Comparison of ENCODE assay signal across 9 cellular contexts in the genomic region with DNA sequence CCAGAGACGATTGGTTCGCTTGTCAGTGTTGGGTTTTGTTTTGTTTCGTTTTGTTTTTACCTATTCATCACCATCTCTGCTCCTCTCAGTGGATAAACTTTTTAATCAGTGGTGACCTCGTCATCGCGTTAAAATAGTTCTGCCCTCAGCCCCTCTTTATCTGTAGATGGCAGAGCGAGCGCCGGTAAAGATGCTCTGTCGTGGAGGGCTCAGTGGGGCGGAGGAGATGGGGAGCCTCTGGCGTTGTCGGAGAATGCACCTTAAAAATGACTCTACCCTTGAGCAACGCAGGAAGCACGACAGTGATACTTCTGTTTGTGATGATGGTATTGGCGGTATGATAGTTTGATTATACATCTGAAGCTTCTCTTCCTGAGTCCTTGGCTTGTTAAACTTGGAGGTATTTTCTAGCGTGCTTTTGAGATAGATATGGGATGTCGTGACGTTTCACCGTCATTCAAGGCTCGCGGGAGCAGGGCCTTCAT. TPM values are rescaled to one million over a fixed set of nuclear protein-coding genes. Genes with fewer than 3 reads are reported as not detected.
DNase-seq lines count a peak whose midpoint lies in the region; ATAC-seq, FAIRE-seq and TF ChIP-seq lines count a peak whose summit lies in the region.
"Had no signal": no experiment of that assay in that cellular context is flagged by ENCODE, and none has a peak within 500 bp of the region (broad histone marks: within the 10 kb centered on the region; RNA-seq: fewer than 3 reads in every experiment).

No MANE protein-coding gene starts in this region.

- FAIRE-seq in HepG2 (lab: Jason Lieb, UNC), result no peak
- FAIRE-seq: colon had no signal

- BruUV-seq in HepG2 (replicated peaks; lab: Mats Ljungman, UMichigan), result no TSS peak

- H3K79me2 ChIP-seq in HepG2 (ENCODE audit: insufficient read depth, low read length), result peaks cover 32% of the 10 kb centered on the region

- H3K27me3 ChIP-seq in HepG2 (ENCODE audit: control insufficient read depth in 1 of 2, insufficient read depth in 2 of 2, low read length in 2 of 2), result no peaks in the 10 kb centered on the region; a peak in 1 of 5 replicates

- H3K4me1 ChIP-seq in HepG2 (ENCODE audit: insufficient read depth, low read length), result peaks cover 33% of the 10 kb centered on the region

- H3K4me2 ChIP-seq in HepG2 (ENCODE audit: low read depth, low read length), result peak overlapping the region; percentile 70

- peak overlapping the region; percentile 45 for H2AFZ ChIP-seq in HepG2 (ENCODE audit: low read length)

- H3K36me3 ChIP-seq in HepG2 (replicated peaks in 1 of 2; ENCODE audit: control insufficient read depth in 1 of 2, insufficient read depth in 2 of 2, low read length in 2 of 2), result no peaks in the 10 kb centered on the region

- TF ChIP-seq EP300 in HepG2 (IDR thresholded peaks at IDR 0.05; ENCODE audit: low read depth in 2 of 2, low read length in 2 of 2) (no peak), HepG2 (CRISPR knock-in tag; IDR thresholded peaks at IDR 0.05; ENCODE audit: borderline replicate concordance) (no peak)

- no peak for TF ChIP-seq RAD21 in HepG2 (CRISPR knock-in tag; IDR thresholded peaks at IDR 0.05)

- no peak for TF ChIP-seq CTCF in VCaP (conservative IDR thresholded peaks at IDR 0.05)
- TF ChIP-seq CTCF in HepG2 (CRISPR knock-in tag; IDR thresholded peaks at IDR 0.05), result no peak

- no peak for TF ChIP-seq POLR2A in HepG2 (IDR thresholded peaks at IDR 0.05; ENCODE audit: insufficient read depth in 1 of 2, low read depth in 2 of 2, low read length in 2 of 2)

- H3K9ac ChIP-seq in HepG2 (ENCODE audit: insufficient read depth, low read depth, low read length), result peak overlapping the region; percentile 62

- peak overlapping the region; percentile 91 for H3K27ac ChIP-seq in VCaP
- peak overlapping the region; percentile 36 for H3K27ac ChIP-seq in HepG2 (ENCODE audit: extremely low read length, insufficient read depth, low read length)

- H3K9me3 ChIP-seq in HepG2 (ENCODE audit: low read length), result no peaks in the 10 kb centered on the region

- CTCF ChIA-PET in HepG2 (lab: Yijun Ruan, JAX; ENCODE audit: low intra/inter-chr PET ratio, low total read pairs), result no interaction called here

- WGBS in HepG2 (ENCODE audit: low lambda C conversion rate), result 4% methylated on average over 22 of the region's 22 CpGs

- intact Hi-C loops in HepG2 (cut with micrococcal nuclease; ENCODE audit: unreplicated experiment), result no loop called here

- peak overlapping the region; percentile 89 to 95 (median 92) for H3K4me3 ChIP-seq in HepG2 (replicated peaks in 1 of 3; ENCODE audit: insufficient read depth in 1 of 3, low read depth in 2 of 3, low read length in 3 of 3)

- in situ Hi-C loops in HepG2 (cut with HindIII; ENCODE audit: extremely low pct_ligation_motif_present, low pct_unique_long_range_greater_than_20kb), result no loop called here

- DNase-seq in EL (peak; percentile 59), LHCN-M2 (ENCODE audit: low read depth) (peak; percentile 50), cerebellar cortex (ENCODE audit: low spot score) (peak; percentile 53), HepG2 (ENCODE audit: low spot score) (no peak), hepatic stellate cell (ENCODE audit: low spot score) (no peak)
- DNase-seq in stimulated activated CD4-positive, alpha-beta T cell treated with anti-CD3 and anti-CD28 coated beads, TNF-alpha, amount 100 ng/mL, for 1 hour (ENCODE audit: low read depth in 3 of 3, low spot score in 1 of 3), result peak in 2 of 3 donors; percentile 29

- no peaks in the 10 kb centered on the region for H4K20me1 ChIP-seq in HepG2 (ENCODE audit: insufficient read depth, low read length)

- POLR2A ChIA-PET in HepG2 (lab: Yijun Ruan, JAX), result no interaction called here

- ATAC-seq in GM21717 (IDR thresholded peaks at IDR 0.05; ENCODE audit: unreplicated experiment) (peak; percentile 39), HepG2 (peak; percentile 40)

TF ChIP-seq in HepG2, 621 proteins besides CTCF, POLR2A, EP300 and RAD21:
- TF ChIP-seq, protein P1, sequence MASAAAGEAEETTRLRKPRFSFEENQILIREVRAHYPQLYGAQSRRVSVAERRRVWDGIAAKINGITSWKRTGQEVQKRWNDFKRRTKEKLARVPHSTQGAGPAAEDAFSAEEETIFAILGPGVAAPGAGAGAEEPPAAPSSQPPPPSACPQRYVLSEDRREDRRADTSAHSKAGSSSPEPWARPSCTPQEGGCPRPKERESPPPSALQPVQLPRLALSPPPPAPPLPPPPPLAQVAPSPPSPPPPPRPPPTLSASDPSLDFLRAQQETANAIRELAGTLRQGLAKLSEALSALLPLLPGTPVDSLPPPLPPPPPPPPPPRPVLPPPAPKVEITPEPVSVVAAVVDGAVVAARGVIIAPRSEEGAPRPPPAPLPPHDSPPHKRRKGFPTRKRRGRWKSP (CRISPR knock-in tag; IDR thresholded peaks at IDR 0.05), result peak; percentile 26; the same call in 1 of the 2 replicates
- TF ChIP-seq, protein P2, sequence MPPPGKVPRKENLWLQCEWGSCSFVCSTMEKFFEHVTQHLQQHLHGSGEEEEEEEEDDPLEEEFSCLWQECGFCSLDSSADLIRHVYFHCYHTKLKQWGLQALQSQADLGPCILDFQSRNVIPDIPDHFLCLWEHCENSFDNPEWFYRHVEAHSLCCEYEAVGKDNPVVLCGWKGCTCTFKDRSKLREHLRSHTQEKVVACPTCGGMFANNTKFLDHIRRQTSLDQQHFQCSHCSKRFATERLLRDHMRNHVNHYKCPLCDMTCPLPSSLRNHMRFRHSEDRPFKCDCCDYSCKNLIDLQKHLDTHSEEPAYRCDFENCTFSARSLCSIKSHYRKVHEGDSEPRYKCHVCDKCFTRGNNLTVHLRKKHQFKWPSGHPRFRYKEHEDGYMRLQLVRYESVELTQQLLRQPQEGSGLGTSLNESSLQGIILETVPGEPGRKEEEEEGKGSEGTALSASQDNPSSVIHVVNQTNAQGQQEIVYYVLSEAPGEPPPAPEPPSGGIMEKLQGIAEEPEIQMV (CRISPR knock-in tag; IDR thresholded peaks at IDR 0.05; ENCODE audit: low read depth), result 0 out of 2 replicates have a peak, but pooled peaks have one; percentile 11
- TF ChIP-seq SAP130 (CRISPR knock-in tag; IDR thresholded peaks at IDR 0.05; ENCODE audit: low read depth) (0 out of 2 replicates have a peak, but pooled peaks have one; percentile 9), ZNF33A (CRISPR knock-in tag; IDR thresholded peaks at IDR 0.05; ENCODE audit: borderline replicate concordance) (no peak), GTF2F1 (IDR thresholded peaks at IDR 0.05; ENCODE audit: low read length) (no peak), CREB1 (IDR thresholded peaks at IDR 0.05) (peak; percentile 45; the same call in 1 of the 2 replicates), CREB1 (CRISPR knock-in tag; IDR thresholded peaks at IDR 0.05) (no peak), MATR3 (CRISPR knock-in tag; IDR thresholded peaks at IDR 0.05) (no peak), ZFY (CRISPR knock-in tag; IDR thresholded peaks at IDR 0.05) (no peak), ZBTB3 (CRISPR knock-in tag; IDR thresholded peaks at IDR 0.05; ENCODE audit: borderline replicate concordance, low read depth) (no peak), ASH2L (IDR thresholded peaks at IDR 0.05; ENCODE audit: insufficient read length, low read depth, low read length) (peak; percentile 30)

RNA-seq across cellular contexts. Expression of a gene that starts 0.6 kb away (rescaled TPM):
- total RNA-seq in LHCN-M2 (2014; rRNA removed), result 13.1 and 13.4 TPM in 2 replicates
- polyA plus RNA-seq in LHCN-M2 (2012), result 7.1 TPM
- 3.3 and 3.6 TPM in 2 replicates for total RNA-seq in HepG2 (2016; rRNA removed; fragmentation: Illumina TruSeq; extraction: Trizol)
- 9.3 and 11.5 TPM in 2 replicates for total RNA-seq in HepG2 (2016; cell fraction: cytosol; rRNA removed; fragmentation: Illumina TruSeq; extraction: Trizol; ENCODE audit: low read depth)
- 3.5 and 3.7 TPM in 2 replicates for total RNA-seq in HepG2 (2016; cell fraction: insoluble cytoplasmic fraction; rRNA removed; fragmentation: Illumina TruSeq; extraction: Trizol)
- 9.4 and 11.4 TPM in 2 replicates for total RNA-seq in HepG2 (2016; cell fraction: membrane; rRNA removed; fragmentation: Illumina TruSeq; extraction: Trizol)
- 4.3 and 4.5 TPM in 2 replicates for total RNA-seq in HepG2 (2016; cell fraction: nucleus; rRNA removed; fragmentation: Illumina TruSeq; extraction: Trizol)
- 7.1 and 8.2 TPM in 2 replicates for polyA plus RNA-seq in HepG2 (2011; rRNA removed)
- polyA plus RNA-seq in HepG2 (2011; cell fraction: cytosol; rRNA removed), result 3.4 and 6.9 TPM in 2 replicates
- 5.3 and 8.7 TPM in 2 replicates for polyA plus RNA-seq in HepG2 (2011; cell fraction: nucleus; rRNA removed)
- 5.8 and 10.3 TPM in 2 replicates for polyA plus RNA-seq in HepG2 (2012)
- 1.3 and 1.5 TPM in 2 replicates for polyA plus RNA-seq in HepG2 (2016; cell fraction: cytosol; fragmentation: Illumina TruSeq; extraction: Trizol; ENCODE audit: low read depth)
- 5.7 TPM in 2 replicates for polyA plus RNA-seq in HepG2 (2016; cell fraction: insoluble cytoplasmic fraction; fragmentation: Illumina TruSeq; extraction: Trizol; ENCODE audit: low read depth)
- polyA plus RNA-seq in HepG2 (2016; cell fraction: membrane; fragmentation: Illumina TruSeq; extraction: Trizol; ENCODE audit: low read depth), result 3.9 and 4.4 TPM in 2 replicates
- 10.6 and 11.0 TPM in 2 replicates for polyA plus RNA-seq in HepG2 (2016; cell fraction: nucleus; fragmentation: Illumina TruSeq; extraction: Trizol; ENCODE audit: insufficient read depth, low read depth)
- polyA minus RNA-seq in HepG2 (2011; rRNA and poly(A)+ RNA removed; ENCODE audit: low replicate concordance), result 3.1 and 4.4 TPM in 2 replicates
- 5.9 and 8.1 TPM in 2 replicates for polyA minus RNA-seq in HepG2 (2011; cell fraction: cytosol; rRNA and poly(A)+ RNA removed)
- polyA minus RNA-seq in HepG2 (2011; cell fraction: nucleus; rRNA and poly(A)+ RNA removed), result 8.2 and 10.3 TPM in 2 replicates

Comparison
In these comparisons a context has a peak if more than half of its experiments do, and no peak if none do; other contexts are left out.
1. DNase-seq: peak in EL (single experiment), LHCN-M2 (single experiment), cerebellar cortex (single experiment) and stimulated activated CD4-positive, alpha-beta T cell treated with anti-CD3 and anti-CD28 coated beads, TNF-alpha, amount 100 ng/mL, for 1 hour (2 of 3); none in HepG2 (single experiment) and hepatic stellate cell (single experiment).